In the genomic region with DNA sequence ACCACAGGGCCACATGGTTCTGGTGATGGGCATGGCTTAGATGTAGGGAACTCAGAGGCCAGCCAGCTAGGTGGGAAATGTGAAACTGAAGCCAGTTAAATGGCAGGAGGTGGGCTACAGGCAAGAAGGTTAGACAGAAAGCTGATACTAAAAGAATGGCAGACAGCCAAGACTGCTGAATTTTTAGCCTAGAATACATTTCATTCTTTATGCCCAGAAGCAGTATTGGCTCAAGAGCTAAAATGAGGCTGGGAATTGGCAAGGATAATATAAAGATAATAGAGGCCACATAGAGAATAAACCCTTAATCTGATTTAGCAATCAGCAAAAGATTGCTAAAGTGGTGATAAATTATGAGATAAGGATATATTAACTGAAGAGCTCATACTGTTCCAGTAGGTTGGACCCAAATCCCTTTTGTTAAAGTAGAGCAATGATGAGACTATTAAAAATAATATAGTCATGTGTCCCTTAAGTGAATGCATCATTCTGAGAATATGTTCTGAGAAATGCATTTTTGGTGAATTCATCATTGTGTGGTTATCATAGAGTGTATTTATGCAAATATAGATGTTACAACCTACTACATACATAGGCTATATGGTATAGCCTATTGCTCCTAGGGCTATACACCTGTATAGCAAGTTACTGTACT, we compare ENCODE assay signal across 19 cellular contexts.
DNase-seq lines count a peak whose midpoint lies in the region; ATAC-seq and TF ChIP-seq lines count a peak whose summit lies in the region.
"Had no signal": no experiment of that assay in that cellular context is flagged by ENCODE, and none has a peak within 500 bp of the region (broad histone marks: within the 10 kb centered on the region; RNA-seq: fewer than 3 reads in every experiment).

No MANE protein-coding gene starts in this region.

- H3K9me3 ChIP-seq in ascending aorta (no peaks in the 10 kb centered on the region), fibroblast of lung (ENCODE audit: control insufficient read depth, insufficient read depth, low read depth, low read length) (no peaks in the 10 kb centered on the region)
- H3K9me3 ChIP-seq: neutrophil, SJSA1, suprapubic skin had no signal

- no peak overlapping the region for H3K4me2 ChIP-seq in fibroblast of lung (ENCODE audit: extremely low read depth, insufficient read depth, low read length)

- peak overlapping the region; percentile 90 to 91 for H3K27ac ChIP-seq in ascending aorta
- no peak overlapping the region for H3K27ac ChIP-seq in fibroblast of lung (ENCODE audit: insufficient read depth, low read length)
- H3K27ac ChIP-seq: epithelial cell of prostate, neutrophil, SJSA1, suprapubic skin had no signal

- no peaks in the 10 kb centered on the region for H3K79me2 ChIP-seq in fibroblast of lung (ENCODE audit: control insufficient read depth, insufficient read depth, low read length)

- H3K4me3 ChIP-seq in ascending aorta (no peak overlapping the region), fibroblast of lung (replicated peaks in 1 of 4; ENCODE audit: control extremely low read depth in 1 of 4, insufficient read depth in 1 of 4, low read depth in 3 of 4, low read length in 4 of 4) (no peak overlapping the region), skeletal muscle cell (ENCODE audit: low read depth, low read length) (no peak overlapping the region)
- H3K4me3 ChIP-seq: SJSA1, suprapubic skin had no signal

- peak; percentile 61 for DNase-seq in HS-5 (ENCODE audit: low read depth)
- DNase-seq in ascending aorta (ENCODE audit: low spot score in 2 of 2): no peak
- peak; percentile 15 to 46 for DNase-seq in fibroblast of lung (ENCODE audit: low read depth in 2 of 2)
- DNase-seq in skeletal muscle cell (ENCODE audit: low read depth): peak; percentile 20
- DNase-seq in NOMO-1 treated with dmso at 0.1 percent for 144 hours (lab: John Stamatoyannopoulos, UW; ENCODE audit: unreplicated experiment): no peak
- no peak for DNase-seq in HPDE6-E6E7 (ENCODE audit: extremely low spot score)
- DNase-seq: activated CD4-positive, alpha-beta T cell treated with anti-CD3 and anti-CD28 coated beads, Interleukin-2, amount 50 U/mL, for 48 hours; CD8-positive, alpha-beta memory T cell; head of caudate nucleus; Kasumi-1; NCI-H1105; NCI-H2107; NCI-H526 treated with DMSO at 0.1 percent for 48 hours; retina had no signal

- no peaks in the 10 kb centered on the region for H4K20me1 ChIP-seq in fibroblast of lung (ENCODE audit: control insufficient read depth, extremely low read depth, insufficient read depth, low read length)

- intact Hi-C loops in ascending aorta (cut with DNase I): no loop called here

- H3K9ac ChIP-seq in fibroblast of lung (ENCODE audit: insufficient read depth, low read length): no peak overlapping the region

- H3K4me1 ChIP-seq in ascending aorta: peaks cover 7 to 38% of the 10 kb centered on the region in 2 donors
- no peaks in the 10 kb centered on the region for H3K4me1 ChIP-seq in fibroblast of lung (ENCODE audit: control insufficient read depth, extremely low read depth, insufficient read depth, low read length)
- H3K4me1 ChIP-seq: SJSA1 had no signal

- H2AFZ ChIP-seq in fibroblast of lung (ENCODE audit: low read length): no peak overlapping the region

- TF ChIP-seq CTCF in ascending aorta (IDR thresholded peaks at IDR 0.05) (no peak), fibroblast of lung (conservative IDR thresholded peaks at IDR 0.05 in 1 of 2, IDR thresholded peaks at IDR 0.05 in 1 of 2; ENCODE audit: low read depth in 1 of 2, low read length in 2 of 2) (no peak)

- H3K27me3 ChIP-seq in ascending aorta: no peaks in the 10 kb centered on the region
- no peaks in the 10 kb centered on the region for H3K27me3 ChIP-seq in fibroblast of lung (ENCODE audit: control insufficient read depth, insufficient read depth, low read length)
- H3K27me3 ChIP-seq: neutrophil, SJSA1, suprapubic skin had no signal

- H3K36me3 ChIP-seq in ascending aorta (no peaks in the 10 kb centered on the region), fibroblast of lung (ENCODE audit: control insufficient read depth, insufficient read depth, low read length) (no peaks in the 10 kb centered on the region)
- H3K36me3 ChIP-seq: neutrophil, SJSA1, suprapubic skin had no signal

- no peak for ATAC-seq in GM21423 (IDR thresholded peaks at IDR 0.05; ENCODE audit: unreplicated experiment)

Comparison
In these comparisons a context has a peak if more than half of its experiments do, and no peak if none do; other contexts are left out.
1. DNase-seq: peak in HS-5 (single experiment), fibroblast of lung (2 of 2) and skeletal muscle cell (single experiment); none in ascending aorta (0 of 2), NOMO-1 treated with dmso at 0.1 percent for 144 hours (single experiment) and HPDE6-E6E7 (single experiment).